7 cellular contexts compared by ENCODE assay signal in the genomic region with DNA sequence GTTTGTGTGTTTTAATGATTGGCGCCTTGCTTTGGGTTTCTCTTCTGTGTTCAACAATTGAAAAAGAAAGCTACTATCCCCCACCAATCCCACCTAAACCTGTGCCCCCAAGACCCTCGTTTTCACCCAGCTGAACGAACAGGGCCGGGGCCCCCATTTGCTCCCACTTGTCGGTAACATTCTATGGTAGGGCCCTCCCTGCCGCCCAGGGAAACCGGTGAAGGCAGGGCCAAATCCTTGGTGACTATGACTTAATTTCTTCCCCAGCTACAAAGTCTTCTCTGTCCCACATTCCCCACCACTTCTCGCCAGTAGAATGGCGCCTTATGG. TPM values are rescaled to one million over a fixed set of nuclear protein-coding genes. Genes with fewer than 3 reads are reported as not detected.
DNase-seq lines count a peak whose midpoint lies in the region; ATAC-seq and TF ChIP-seq lines count a peak whose summit lies in the region.

No MANE protein-coding gene starts in this region.

- peaks cover 0 to 15% of the 10 kb centered on the region in 2 donors for H3K4me1 ChIP-seq in right atrium auricular region

- CTCF ChIA-PET in activated CD4-positive, alpha-beta memory T cell treated with anti-CD3 and anti-CD28 coated beads, Interleukin-2, amount 10 ng/mL, durations not matched to agents 7 days and 5 days (lab: Charles Lee): interaction anchor here (0.8 to 2.6 kb wide), 7 partner anchors 10 to 203 kb away, joined by 3 to 14 read pairs (median 4); no protein-coding TSS in a partner anchor

- H3K27me3 Mint-ChIP-seq in HFFc6 (ENCODE audit: insufficient read depth): peaks cover 1% of the 10 kb centered on the region
- H3K27me3 Mint-ChIP-seq in activated CD4-positive, alpha-beta memory T cell treated with anti-CD3 and anti-CD28 coated beads, Interleukin-2, amount 10 ng/mL, durations not matched to agents 7 days and 5 days: no peaks in the 10 kb centered on the region

- peaks cover 30% of the 10 kb centered on the region for H3K36me3 ChIP-seq in right atrium auricular region

- peak overlapping the region; percentile 77 to 86 for H3K4me3 ChIP-seq in right atrium auricular region

- ATAC-seq in stimulated activated effector memory CD8-positive, alpha-beta T cell treated with anti-CD3 and anti-CD28 coated beads, Interleukin-12 subunit alpha, Interleukin-12 subunit beta, amount 100 ng/mL, for 72 hours: no peak
- ATAC-seq in HG03108 (IDR thresholded peaks at IDR 0.05; ENCODE audit: unreplicated experiment): no peak

- H3K9me3 Mint-ChIP-seq in HFFc6: no peaks in the 10 kb centered on the region
- no peaks in the 10 kb centered on the region for H3K9me3 Mint-ChIP-seq in activated CD4-positive, alpha-beta memory T cell treated with anti-CD3 and anti-CD28 coated beads, Interleukin-2, amount 10 ng/mL, durations not matched to agents 7 days and 5 days
- H3K9me3 Mint-ChIP-seq in stimulated activated effector memory CD8-positive, alpha-beta T cell treated with anti-CD3 and anti-CD28 coated beads, Interleukin-12 subunit alpha, Interleukin-12 subunit beta, amount 100 ng/mL, for 72 hours: no peaks in the 10 kb centered on the region

- H3K27me3 ChIP-seq in right atrium auricular region: no peaks in the 10 kb centered on the region

- H3K27ac ChIP-seq in right atrium auricular region: peak overlapping the region; percentile 87 to 91

- POLR2A ChIA-PET in activated CD4-positive, alpha-beta memory T cell treated with anti-CD3 and anti-CD28 coated beads, Interleukin-2, amount 10 ng/mL, durations not matched to agents 7 days and 5 days (lab: Charles Lee): interaction anchor here (0.7 to 10.8 kb wide), 15 partner anchors 8 to 232 kb away, joined by 3 to 244 read pairs (median 6); a partner anchor contains a TSS

- H3K9me3 ChIP-seq in right atrium auricular region: no peaks in the 10 kb centered on the region

- H3K4me1 Mint-ChIP-seq in HFFc6 (ENCODE audit: low read depth): peaks cover 43% of the 10 kb centered on the region
- peaks cover 69% of the 10 kb centered on the region for H3K4me1 Mint-ChIP-seq in activated CD4-positive, alpha-beta memory T cell treated with anti-CD3 and anti-CD28 coated beads, Interleukin-2, amount 10 ng/mL, durations not matched to agents 7 days and 5 days
- peaks cover 51% of the 10 kb centered on the region for H3K4me1 Mint-ChIP-seq in stimulated activated effector memory CD8-positive, alpha-beta T cell treated with anti-CD3 and anti-CD28 coated beads, Interleukin-12 subunit alpha, Interleukin-12 subunit beta, amount 100 ng/mL, for 72 hours

- H3K4me3 Mint-ChIP-seq in HFFc6: peak overlapping the region; percentile 100
- H3K4me3 Mint-ChIP-seq in activated CD4-positive, alpha-beta memory T cell treated with anti-CD3 and anti-CD28 coated beads, Interleukin-2, amount 10 ng/mL, durations not matched to agents 7 days and 5 days: peak overlapping the region; percentile 100
- H3K4me3 Mint-ChIP-seq in stimulated activated effector memory CD8-positive, alpha-beta T cell treated with anti-CD3 and anti-CD28 coated beads, Interleukin-12 subunit alpha, Interleukin-12 subunit beta, amount 100 ng/mL, for 72 hours: peak overlapping the region; percentile 100

- H3K27ac Mint-ChIP-seq in HFFc6: peak overlapping the region; percentile 96
- H3K27ac Mint-ChIP-seq in activated CD4-positive, alpha-beta memory T cell treated with anti-CD3 and anti-CD28 coated beads, Interleukin-2, amount 10 ng/mL, durations not matched to agents 7 days and 5 days: peak overlapping the region; percentile 98
- peak overlapping the region; percentile 99 for H3K27ac Mint-ChIP-seq in stimulated activated effector memory CD8-positive, alpha-beta T cell treated with anti-CD3 and anti-CD28 coated beads, Interleukin-12 subunit alpha, Interleukin-12 subunit beta, amount 100 ng/mL, for 72 hours

- TF ChIP-seq CTCF in HFFc6 (IDR thresholded peaks at IDR 0.05) (no peak), right atrium auricular region (IDR thresholded peaks at IDR 0.05) (no peak)

- H3K36me3 Mint-ChIP-seq in HFFc6 (ENCODE audit: low read depth): peaks cover 36% of the 10 kb centered on the region
- H3K36me3 Mint-ChIP-seq in activated CD4-positive, alpha-beta memory T cell treated with anti-CD3 and anti-CD28 coated beads, Interleukin-2, amount 10 ng/mL, durations not matched to agents 7 days and 5 days (ENCODE audit: low read depth): peaks cover 53% of the 10 kb centered on the region
- H3K36me3 Mint-ChIP-seq in stimulated activated effector memory CD8-positive, alpha-beta T cell treated with anti-CD3 and anti-CD28 coated beads, Interleukin-12 subunit alpha, Interleukin-12 subunit beta, amount 100 ng/mL, for 72 hours: peaks cover 59% of the 10 kb centered on the region

- DNase-seq in HFFc6 (no peak), right atrium auricular region (ENCODE audit: low spot score) (no peak), GOT3 (lab: John Stamatoyannopoulos, UW) (no peak), kidney glomerular epithelial cell (lab: John Stamatoyannopoulos, UW) (no peak)
- no peak for DNase-seq in activated CD4-positive, alpha-beta memory T cell treated with anti-CD3 and anti-CD28 coated beads, Interleukin-2, amount 10 ng/mL, durations not matched to agents 7 days and 5 days
- peak in 1 of 2 donors; percentile 56 for DNase-seq in stimulated activated effector memory CD8-positive, alpha-beta T cell treated with anti-CD3 and anti-CD28 coated beads, Interleukin-12 subunit alpha, Interleukin-12 subunit beta, amount 100 ng/mL, for 72 hours (ENCODE audit: low spot score in 2 of 2)

RNA-seq across cellular contexts. Expression of a gene that starts 0.6 kb away (rescaled TPM):
- total RNA-seq in HFFc6 (2021; fragmentation: NEBNext Ultra II Directional; extraction: Animal tissue kit (Norgen Biotek cat#: 25700)): 100 to 1,000 TPM in 2 of 6 experiments, 10 to 100 TPM in 4; 88.0 to 106 (median 93.3) TPM
- 100 to 1,000 TPM; 149 to 156 TPM for total RNA-seq in activated CD4-positive, alpha-beta memory T cell treated with anti-CD3 and anti-CD28 coated beads, Interleukin-2, amount 10 ng/mL, durations not matched to agents 7 days and 5 days
- total RNA-seq in right atrium auricular region: 10 to 100 TPM; 42.2 to 68.8 TPM

RNA-seq across cellular contexts. Expression of a gene that starts 19.2 kb away (rescaled TPM):
- 1 to 10 TPM in 2 of 6 experiments, under 1 TPM in 4; 0.55 to 1.2 (median 0.94) TPM for total RNA-seq in HFFc6 (2021; fragmentation: NEBNext Ultra II Directional; extraction: Animal tissue kit (Norgen Biotek cat#: 25700))
- total RNA-seq in activated CD4-positive, alpha-beta memory T cell treated with anti-CD3 and anti-CD28 coated beads, Interleukin-2, amount 10 ng/mL, durations not matched to agents 7 days and 5 days: 10 to 100 TPM; 43.7 to 46.3 TPM
- total RNA-seq in right atrium auricular region: 1 to 10 TPM in 1 of 2 donors, under 1 TPM in 1; 0.44 to 1.5 TPM

RNA-seq across cellular contexts. Expression of a gene that starts 29.6 kb away (rescaled TPM):
- 10 to 100 TPM; 10.8 to 25.4 (median 24.0) TPM for total RNA-seq in HFFc6 (2021; fragmentation: NEBNext Ultra II Directional; extraction: Animal tissue kit (Norgen Biotek cat#: 25700))
- total RNA-seq in activated CD4-positive, alpha-beta memory T cell treated with anti-CD3 and anti-CD28 coated beads, Interleukin-2, amount 10 ng/mL, durations not matched to agents 7 days and 5 days: 10 to 100 TPM; 79.6 to 89.4 TPM
- total RNA-seq in right atrium auricular region: under 1 TPM; 0.12 to 0.52 TPM

RNA-seq across cellular contexts. Expression of a gene that starts 39.9 kb away (rescaled TPM):
- 10 to 100 TPM; 54.9 to 71.4 (median 60.4) TPM for total RNA-seq in HFFc6 (2021; fragmentation: NEBNext Ultra II Directional; extraction: Animal tissue kit (Norgen Biotek cat#: 25700))
- 10 to 100 TPM; 64.4 to 67.4 TPM for total RNA-seq in activated CD4-positive, alpha-beta memory T cell treated with anti-CD3 and anti-CD28 coated beads, Interleukin-2, amount 10 ng/mL, durations not matched to agents 7 days and 5 days
- total RNA-seq in right atrium auricular region: 10 to 100 TPM; 77.0 to 79.7 TPM

RNA-seq across cellular contexts. Expression of a gene that starts 40.1 kb away (rescaled TPM):
- total RNA-seq in HFFc6 (2021; fragmentation: NEBNext Ultra II Directional; extraction: Animal tissue kit (Norgen Biotek cat#: 25700)): 10 to 100 TPM; 57.6 to 84.6 (median 71.1) TPM
- 10 to 100 TPM; 42.4 to 44.0 TPM for total RNA-seq in activated CD4-positive, alpha-beta memory T cell treated with anti-CD3 and anti-CD28 coated beads, Interleukin-2, amount 10 ng/mL, durations not matched to agents 7 days and 5 days
- 10 to 100 TPM; 88.9 to 95.2 TPM for total RNA-seq in right atrium auricular region

Comparison
In these comparisons a context has a peak if more than half of its experiments do, and no peak if none do; other contexts are left out.
1. RNA of a gene that starts 19.2 kb away (total RNA-seq): 43.7 to 46.3 TPM in activated CD4-positive, alpha-beta memory T cell treated with anti-CD3 and anti-CD28 coated beads, Interleukin-2, amount 10 ng/mL, durations not matched to agents 7 days and 5 days; 0.44 to 1.5 TPM in right atrium auricular region and 0.55 to 1.2 TPM in HFFc6; every median in the first group is over 10 times any median in the second.
2. RNA of a gene that starts 29.6 kb away (total RNA-seq): 79.6 to 89.4 TPM in activated CD4-positive, alpha-beta memory T cell treated with anti-CD3 and anti-CD28 coated beads, Interleukin-2, amount 10 ng/mL, durations not matched to agents 7 days and 5 days and 10.8 to 25.4 TPM in HFFc6; 0.12 to 0.52 TPM in right atrium auricular region; every median in the first group is over 4 times any median in the second.
3. Peak in every context shown above with its lines, with median percentiles within 50 percentile points of each other: H3K27ac Mint-ChIP-seq and H3K4me3 Mint-ChIP-seq.